ENCODE assay signal across 10 cellular contexts in the genomic region with DNA sequence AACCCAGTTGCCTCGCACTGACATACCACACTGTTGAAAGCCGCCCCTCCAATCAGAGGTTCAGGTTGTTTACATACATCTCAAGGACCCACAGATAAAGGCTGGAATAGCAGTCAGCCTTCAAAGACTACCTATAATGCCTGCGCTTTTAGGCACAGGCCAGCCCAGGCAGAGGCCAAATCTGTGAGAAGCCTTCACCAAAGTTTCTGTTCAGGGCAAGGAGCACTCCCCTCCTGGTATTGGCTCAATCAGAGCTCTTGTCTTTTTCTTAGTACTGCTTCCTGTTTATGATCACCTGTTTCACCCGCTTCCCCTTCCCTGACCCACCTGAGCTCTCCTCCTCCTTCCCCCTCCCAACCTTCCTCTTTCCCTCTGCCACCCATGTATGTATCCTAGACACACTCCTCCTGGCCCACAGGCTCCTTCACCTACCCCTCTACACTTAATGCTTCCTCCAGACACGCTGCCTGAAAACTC. TPM values are rescaled to one million over a fixed set of nuclear protein-coding genes. Genes with fewer than 3 reads are reported as not detected.
DNase-seq lines count a peak whose midpoint lies in the region; ATAC-seq and TF ChIP-seq lines count a peak whose summit lies in the region.
"Had no signal": no experiment of that assay in that cellular context is flagged by ENCODE, and none has a peak within 500 bp of the region (broad histone marks: within the 10 kb centered on the region; RNA-seq: fewer than 3 reads in every experiment).

No MANE protein-coding gene starts in this region.

- H3K4me3 ChIP-seq in right lobe of liver: no peak overlapping the region
- H3K4me3 ChIP-seq: PC-9 had no signal

- H3K4me3 Mint-ChIP-seq in Calu3 (ENCODE audit: low read depth, unreplicated experiment) (no peak overlapping the region), CD14-positive monocyte (no peak overlapping the region)
- H3K4me3 Mint-ChIP-seq in activated T-helper 17 cell treated with anti-CD3 and anti-CD28 coated beads, Interleukin-2, amount 50 U/mL, for 72 hours: peak overlapping the region; percentile 65

- no TSS peak for BruUV-seq in Calu3 (replicated peaks; lab: Mats Ljungman, UMichigan)

- peaks cover 0 to 6% (median 2%) of the 10 kb centered on the region in 4 donors for H3K36me3 ChIP-seq in right lobe of liver

- H3K27ac ChIP-seq in 22Rv1: peak overlapping the region; percentile 14
- no peak overlapping the region for H3K27ac ChIP-seq in right lobe of liver
- H3K27ac ChIP-seq: PC-9 had no signal

- WGBS in right lobe of liver (ENCODE audit: insufficient coverage, low coverage, low lambda C conversion rate, missing lambda C conversion rate): 90% methylated on average over 4 of the region's 5 CpGs

- H3K36me3 Mint-ChIP-seq in Calu3 (ENCODE audit: insufficient read depth, unreplicated experiment) (no peaks in the 10 kb centered on the region), CD14-positive monocyte (no peaks in the 10 kb centered on the region)
- peaks cover 58% of the 10 kb centered on the region for H3K36me3 Mint-ChIP-seq in activated T-helper 17 cell treated with anti-CD3 and anti-CD28 coated beads, Interleukin-2, amount 50 U/mL, for 72 hours (ENCODE audit: low read depth)

- peaks cover 24% of the 10 kb centered on the region for H3K4me1 Mint-ChIP-seq in Calu3 (ENCODE audit: low read depth, unreplicated experiment)
- H3K4me1 Mint-ChIP-seq in activated T-helper 17 cell treated with anti-CD3 and anti-CD28 coated beads, Interleukin-2, amount 50 U/mL, for 72 hours: peaks cover 30% of the 10 kb centered on the region
- H3K4me1 Mint-ChIP-seq in CD14-positive monocyte: no peaks in the 10 kb centered on the region

- peak overlapping the region; percentile 16 for H3K27ac Mint-ChIP-seq in Calu3 (ENCODE audit: unreplicated experiment)
- peak overlapping the region; percentile 82 for H3K27ac Mint-ChIP-seq in activated T-helper 17 cell treated with anti-CD3 and anti-CD28 coated beads, Interleukin-2, amount 50 U/mL, for 72 hours
- H3K27ac Mint-ChIP-seq in CD14-positive monocyte: peak overlapping the region in 1 of 7 donors; percentile 7

- no peaks in the 10 kb centered on the region for H3K27me3 Mint-ChIP-seq in Calu3 (ENCODE audit: unreplicated experiment)
- H3K27me3 Mint-ChIP-seq in activated T-helper 17 cell treated with anti-CD3 and anti-CD28 coated beads, Interleukin-2, amount 50 U/mL, for 72 hours: no peaks in the 10 kb centered on the region
- H3K27me3 Mint-ChIP-seq in CD14-positive monocyte (ENCODE audit: low read depth in 3 of 3): peaks cover 0 to 3% (median 0%) of the 10 kb centered on the region in 3 donors

- peaks cover 0 to 22% (median 6%) of the 10 kb centered on the region in 4 donors for H3K4me1 ChIP-seq in right lobe of liver

- no peaks in the 10 kb centered on the region for H3K9me3 Mint-ChIP-seq in Calu3 (ENCODE audit: low read depth, unreplicated experiment)
- no peaks in the 10 kb centered on the region for H3K9me3 Mint-ChIP-seq in activated T-helper 17 cell treated with anti-CD3 and anti-CD28 coated beads, Interleukin-2, amount 50 U/mL, for 72 hours
- peaks cover 0 to 2% (median 0%) of the 10 kb centered on the region in 7 donors for H3K9me3 Mint-ChIP-seq in CD14-positive monocyte

- CTCF ChIA-PET in Calu3 (lab: Charles Lee): interaction anchor here (0.6 kb wide), 1 partner anchor 142 kb away, joined by 3 read pairs; no protein-coding TSS in a partner anchor

- no peaks in the 10 kb centered on the region for H3K27me3 ChIP-seq in right lobe of liver

- DNase-seq in Calu3: no peak
- no peak for DNase-seq in right lobe of liver
- no peak for DNase-seq in C1 segment of cervical spinal cord (lab: John Stamatoyannopoulos, UW)
- no peak for DNase-seq in CD14-positive monocyte (ENCODE audit: low spot score)
- DNase-seq: caudate nucleus, PC-9 had no signal

- TF ChIP-seq CTCF in 22Rv1 (IDR thresholded peaks at IDR 0.05) (no peak), Calu3 (IDR thresholded peaks at IDR 0.05; ENCODE audit: unreplicated experiment) (no peak), right lobe of liver (IDR thresholded peaks at IDR 0.05) (no peak), CD14-positive monocyte (IDR thresholded peaks at IDR 0.05) (no peak)

- H3K9me3 ChIP-seq in right lobe of liver: no peaks in the 10 kb centered on the region

- peak; percentile 54 for ATAC-seq in activated T-helper 17 cell treated with anti-CD3 and anti-CD28 coated beads, Interleukin-2, amount 50 U/mL, for 72 hours (replicated peaks)
- ATAC-seq in right lobe of liver (peak; percentile 11 to 32 (median 22)), HG02759 (IDR thresholded peaks at IDR 0.05; ENCODE audit: unreplicated experiment) (no peak), HG03025 (IDR thresholded peaks at IDR 0.05; ENCODE audit: low FRiP score, unreplicated experiment) (no peak)

- intact Hi-C loops in Calu3 (cut with micrococcal nuclease; ENCODE audit: unreplicated experiment): no loop called here
- intact Hi-C loops in right lobe of liver (cut with DNase I): no loop called here
- intact Hi-C loops in CD14-positive monocyte (cut with micrococcal nuclease): no loop called here

- TF ChIP-seq POLR2A in right lobe of liver (IDR thresholded peaks at IDR 0.05): no peak

RNA-seq across cellular contexts. Expression of gene DUSP16, which starts 34.8 kb away (rescaled TPM):
- 23.4 and 25.8 TPM in 2 replicates for total RNA-seq in Calu3 (2022)
- 100 to 1,000 TPM in 1 of 2 donors, 10 to 100 TPM in 1; 68.8 to 125 TPM for total RNA-seq in activated T-helper 17 cell treated with anti-CD3 and anti-CD28 coated beads, Interleukin-2, amount 50 U/mL, for 72 hours
- 10 to 100 TPM; 41.9 to 74.2 (median 48.4) TPM for total RNA-seq in right lobe of liver
- under 1 TPM; 0.04 to 0.46 TPM for polyA plus RNA-seq in CD14-positive monocyte

Comparison
In these comparisons a context has a peak if more than half of its experiments do, and no peak if none do; other contexts are left out.
1. ATAC-seq: peak in activated T-helper 17 cell treated with anti-CD3 and anti-CD28 coated beads, Interleukin-2, amount 50 U/mL, for 72 hours (single experiment) and right lobe of liver (4 of 4); none in HG02759 (single experiment) and HG03025 (single experiment).